20 cellular contexts compared by ENCODE assay signal in genomic region chr7:69693042-69693441, GRCh38.
DNase-seq lines count a peak whose midpoint lies in the region; ATAC-seq, FAIRE-seq and TF ChIP-seq lines count a peak whose summit lies in the region.
"Had no signal": no experiment of that assay in that cellular context is flagged by ENCODE, and none has a peak within 500 bp of the region (broad histone marks: within the 10 kb centered on the region; RNA-seq: fewer than 3 reads in every experiment).

No MANE protein-coding gene starts in this region.

- H3K27me3 ChIP-seq in Karpas-422 (ENCODE audit: low read length) (no peaks in the 10 kb centered on the region), GM12878 (replicated peaks in 1 of 2; ENCODE audit: control insufficient read depth in 2 of 2, insufficient read depth in 2 of 2, low read length in 1 of 2) (no peaks in the 10 kb centered on the region)

- DNase-seq in AG10803 (ENCODE audit: low read depth) (peak; percentile 75), Karpas-422 (peak; percentile 86), GM12878 (ENCODE audit: low read depth, low spot score) (no peak), AML-193 (lab: John Stamatoyannopoulos, UW) (no peak), NCI-H69 (lab: John Stamatoyannopoulos, UW) (no peak)
- DNase-seq in stimulated activated CD8-positive, alpha-beta memory T cell treated with anti-CD3 and anti-CD28 coated beads, Interleukin-4, amount 100 ng/mL, for 48 hours: no peak
- DNase-seq: 8988T; CD4-positive, CD25-positive, alpha-beta regulatory T cell; DMS79 treated with DMSO at 0.1 percent for 48 hours; GOT3; Kasumi-1; NCI-H1048; NCI-H1417 treated with DMSO at 0.1 percent for 48 hours; NCI-H187; NCI-H774; OCI-M1 had no signal

- no peaks in the 10 kb centered on the region for H3K79me2 ChIP-seq in Karpas-422 (ENCODE audit: low read length)
- H3K79me2 ChIP-seq in GM12878 (ENCODE audit: control insufficient read depth, insufficient read depth, low read length): peaks cover 7% of the 10 kb centered on the region

- CTCF ChIA-PET in GM12878 (lab: Yijun Ruan, JAX): interaction anchor here (1.6 to 2.7 kb wide), 3 partner anchors 8 to 47 kb away, joined by 8 to 11 read pairs (median 8); no protein-coding TSS in a partner anchor

- H3K9me2 ChIP-seq in Karpas-422 (replicated peaks; ENCODE audit: insufficient read depth, low read length): no peaks in the 10 kb centered on the region

- POLR2A ChIA-PET in GM12878 (lab: Charles Lee): interaction anchor here (0.8 to 1.4 kb wide), 2 partner anchors 9 to 15 kb away, joined by 3 read pairs; no protein-coding TSS in a partner anchor

- RAD21 ChIA-PET in GM12878 (lab: Charles Lee; ENCODE audit: unreplicated experiment): interaction anchor here (0.8 to 7.5 kb wide), 7 partner anchors 9 to 131 kb away, joined by 3 to 35 read pairs (median 4); no protein-coding TSS in a partner anchor

- H2AFZ ChIP-seq in Karpas-422 (ENCODE audit: low read length): no peak overlapping the region
- H2AFZ ChIP-seq in GM12878 (ENCODE audit: control insufficient read depth, low read depth, low read length): no peak overlapping the region

- peak; percentile 12 to 41; a peak in 1 of 4 replicates for TF ChIP-seq EP300 in GM12878 (IDR thresholded peaks at IDR 0.05; ENCODE audit: borderline replicate concordance in 1 of 2, control insufficient read depth in 1 of 2, low read depth in 2 of 2, low read length in 2 of 2)

- intact Hi-C loops in GM12878 (cut with micrococcal nuclease; ENCODE audit: unreplicated experiment): no loop called here

- peak; percentile 32 for ATAC-seq in GM18519 (IDR thresholded peaks at IDR 0.05; ENCODE audit: low FRiP score, unreplicated experiment)
- ATAC-seq in GM12878: peak; percentile 43
- ATAC-seq in GM18517 (IDR thresholded peaks at IDR 0.05; ENCODE audit: unreplicated experiment): no peak
- ATAC-seq: Right ventricle myocardium inferior had no signal

- no peak for TF ChIP-seq CTCF in AG10803 (conservative IDR thresholded peaks at IDR 0.05; ENCODE audit: low read length)
- no peak for TF ChIP-seq CTCF in GM12878 (IDR thresholded peaks at IDR 0.05 in 2 of 3, conservative IDR thresholded peaks at IDR 0.05 in 1 of 3; ENCODE audit: control insufficient read depth in 2 of 3, extremely low read depth in 1 of 3, insufficient read depth in 1 of 3, low read depth in 3 of 3, low read length in 3 of 3)

- SMC1A ChIA-PET in GM12878 (lab: Charles Lee; ENCODE audit: uncharacterized antibody, unreplicated experiment): interaction anchor here (0.7 to 7.1 kb wide), 12 partner anchors 12 to 134 kb away, joined by 3 to 88 read pairs (median 4); no protein-coding TSS in a partner anchor

- H3K27ac ChIP-seq in Karpas-422 (ENCODE audit: low read length) (peak overlapping the region; percentile 99), GM12878 (ENCODE audit: control insufficient read depth, insufficient read depth) (no peak overlapping the region)

- no peak for FAIRE-seq in GM12878 (lab: Jason Lieb, UNC)
- FAIRE-seq: RCC 7860 had no signal

- H4K20me1 ChIP-seq in Karpas-422 (ENCODE audit: insufficient read depth, low read depth, low read length) (no peaks in the 10 kb centered on the region), GM12878 (ENCODE audit: control insufficient read depth, insufficient read depth) (no peaks in the 10 kb centered on the region)

- peak overlapping the region; percentile 58 for H3K4me2 ChIP-seq in Karpas-422 (ENCODE audit: low read depth, low read length, poor library complexity, severe bottlenecking)
- H3K4me2 ChIP-seq in GM12878 (ENCODE audit: control insufficient read depth, insufficient read depth): peak overlapping the region; percentile 12

- peaks cover 68% of the 10 kb centered on the region for H3K4me1 ChIP-seq in Karpas-422 (ENCODE audit: low read length)
- H3K4me1 ChIP-seq in GM12878 (ENCODE audit: control insufficient read depth, insufficient read depth, low read length): peaks cover 49% of the 10 kb centered on the region

- H3K9me3 ChIP-seq in Karpas-422 (ENCODE audit: low read length) (no peaks in the 10 kb centered on the region), GM12878 (replicated peaks; ENCODE audit: control insufficient read depth, insufficient read depth, low read length) (no peaks in the 10 kb centered on the region; the same call in 2 of the 3 replicates)

- H3K36me3 ChIP-seq in Karpas-422 (ENCODE audit: insufficient read depth, low read length): no peaks in the 10 kb centered on the region
- peaks cover 0 to 9% of the 10 kb centered on the region in 2 experiments; a peak in 2 of 4 replicates for H3K36me3 ChIP-seq in GM12878 (ENCODE audit: control insufficient read depth in 2 of 2, insufficient read depth in 2 of 2, low read length in 1 of 2)

- no peak for TF ChIP-seq RAD21 in GM12878 (IDR thresholded peaks at IDR 0.05; ENCODE audit: insufficient read depth, low read depth, low read length)

- WGBS in GM12878 (ENCODE audit: insufficient coverage, insufficient replicate concordance, low lambda C conversion rate, missing lambda C conversion rate): 0% methylated on average over 1 of the region's 1 CpG

- TF ChIP-seq POLR2A in GM12878 (IDR thresholded peaks at IDR 0.05; ENCODE audit: low read depth, low read length): no peak

- H3K9ac ChIP-seq in Karpas-422 (ENCODE audit: low read length) (peak overlapping the region; percentile 55), GM12878 (ENCODE audit: control insufficient read depth, insufficient read depth, low read length) (no peak overlapping the region)

- H3K4me3 ChIP-seq in AG10803 (ENCODE audit: low read length) (no peak overlapping the region), Karpas-422 (ENCODE audit: low read length) (peak overlapping the region; percentile 38), GM12878 (no peak overlapping the region)

- no TSS peak for BruUV-seq in GM12878 (replicated peaks; lab: Mats Ljungman, UMichigan)

- in situ Hi-C loops in GM12878 (cut with MboI): no loop called here

TF ChIP-seq in GM12878, 131 proteins besides CTCF, POLR2A, EP300 and RAD21 (continues in another document):
- TF ChIP-seq BHLHE40 (IDR thresholded peaks at IDR 0.05; ENCODE audit: borderline replicate concordance in 1 of 2, low read depth in 2 of 2, low read length in 1 of 2) (0 out of 4 replicates have a peak, but pooled peaks of 1 of the 2 experiments have one; percentile 8), MTA3 (IDR thresholded peaks at IDR 0.05; ENCODE audit: borderline replicate concordance, low read length) (peak; percentile 37; the same call in 1 of the 2 replicates), NR2C1 (IDR thresholded peaks at IDR 0.05) (no peak), RUNX3 (IDR thresholded peaks at IDR 0.05; ENCODE audit: low read length) (peak; percentile 64), IKZF2 (IDR thresholded peaks at IDR 0.05) (peak; percentile 67 to 71), CHD4 (IDR thresholded peaks at IDR 0.05) (no peak), GATAD2B (conservative IDR thresholded peaks at IDR 0.05; ENCODE audit: low read depth) (0 out of 2 replicates have a peak, but pooled peaks have one; percentile 18), TCF12 (IDR thresholded peaks at IDR 0.05; ENCODE audit: low read depth, low read length) (0 out of 2 replicates have a peak, but pooled peaks have one; percentile 39), ZNF217 (IDR thresholded peaks at IDR 0.05) (0 out of 2 replicates have a peak, but pooled peaks have one; percentile 17), ZNF274 (IDR thresholded peaks at IDR 0.05; ENCODE audit: insufficient read depth, insufficient read length) (no peak), BCL11A (IDR thresholded peaks at IDR 0.05; ENCODE audit: low read depth, low read length) (0 out of 2 replicates have a peak, but pooled peaks have one; percentile 29), MXI1 (IDR thresholded peaks at IDR 0.05; ENCODE audit: low read depth, low read length) (no peak), JUND (IDR thresholded peaks at IDR 0.05; ENCODE audit: low read depth, low read length) (no peak), RCOR1 (conservative IDR thresholded peaks at IDR 0.05; ENCODE audit: low read depth, low read length) (no peak), FOS (IDR thresholded peaks at IDR 0.05; ENCODE audit: borderline replicate concordance, extremely low read depth, insufficient read length) (no peak), DPF2 (IDR thresholded peaks at IDR 0.05) (peak; percentile 48; the same call in 1 of the 2 replicates), IKZF1 (conservative IDR thresholded peaks at IDR 0.05) (peak; percentile 60)
- TF ChIP-seq, protein P1, sequence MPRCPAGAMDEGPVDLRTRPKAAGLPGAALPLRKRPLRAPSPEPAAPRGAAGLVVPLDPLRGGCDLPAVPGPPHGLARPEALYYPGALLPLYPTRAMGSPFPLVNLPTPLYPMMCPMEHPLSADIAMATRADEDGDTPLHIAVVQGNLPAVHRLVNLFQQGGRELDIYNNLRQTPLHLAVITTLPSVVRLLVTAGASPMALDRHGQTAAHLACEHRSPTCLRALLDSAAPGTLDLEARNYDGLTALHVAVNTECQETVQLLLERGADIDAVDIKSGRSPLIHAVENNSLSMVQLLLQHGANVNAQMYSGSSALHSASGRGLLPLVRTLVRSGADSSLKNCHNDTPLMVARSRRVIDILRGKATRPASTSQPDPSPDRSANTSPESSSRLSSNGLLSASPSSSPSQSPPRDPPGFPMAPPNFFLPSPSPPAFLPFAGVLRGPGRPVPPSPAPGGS (IDR thresholded peaks at IDR 0.05; ENCODE audit: borderline replicate concordance, insufficient read depth, low read depth, low read length, poor library complexity, severe bottlenecking): no peak

Comparison
In these comparisons a context has a peak if more than half of its experiments do, and no peak if none do; other contexts are left out.
1. DNase-seq: peak in AG10803 (single experiment) and Karpas-422 (single experiment); none in GM12878 (single experiment), AML-193 (0 of 2), NCI-H69 (single experiment) and stimulated activated CD8-positive, alpha-beta memory T cell treated with anti-CD3 and anti-CD28 coated beads, Interleukin-4, amount 100 ng/mL, for 48 hours (single experiment).